8 cellular contexts compared by ENCODE assay signal in genomic region chr12:82359115-82359478, GRCh38. TPM values are rescaled to one million over a fixed set of nuclear protein-coding genes. Genes with fewer than 3 reads are reported as not detected.
A peak's percentile ranks its signal among the peaks of the same experiment; 100 is the strongest.
DNase-seq lines count a peak whose midpoint lies in the region; ATAC-seq lines count a peak whose summit lies in the region.

No MANE protein-coding gene starts in this region.

- H3K4me3 Mint-ChIP-seq in activated naive CD8-positive, alpha-beta T cell treated with anti-CD3 and anti-CD28 coated beads, Interleukin-2, amount 50 U/mL, for 24 hours, result peak overlapping the region; percentile 99

- peak overlapping the region; percentile 100 for H3K27ac Mint-ChIP-seq in activated naive CD8-positive, alpha-beta T cell treated with anti-CD3 and anti-CD28 coated beads, Interleukin-2, amount 50 U/mL, for 24 hours

- no peaks in the 10 kb centered on the region for H3K27me3 ChIP-seq in skeletal muscle satellite cell (ENCODE audit: control insufficient read depth, insufficient read depth, low read length)

- H3K9me3 Mint-ChIP-seq in activated naive CD8-positive, alpha-beta T cell treated with anti-CD3 and anti-CD28 coated beads, Interleukin-2, amount 50 U/mL, for 24 hours, result peaks cover 7% of the 10 kb centered on the region

- peak; percentile 27 for ATAC-seq in GM21723 (IDR thresholded peaks at IDR 0.05; ENCODE audit: unreplicated experiment)
- ATAC-seq in activated naive CD8-positive, alpha-beta T cell treated with anti-CD3 and anti-CD28 coated beads, Interleukin-2, amount 50 U/mL, for 24 hours, result no peak

- H3K27me3 Mint-ChIP-seq in activated naive CD8-positive, alpha-beta T cell treated with anti-CD3 and anti-CD28 coated beads, Interleukin-2, amount 50 U/mL, for 24 hours, result peaks cover 2% of the 10 kb centered on the region

- H3K4me1 Mint-ChIP-seq in activated naive CD8-positive, alpha-beta T cell treated with anti-CD3 and anti-CD28 coated beads, Interleukin-2, amount 50 U/mL, for 24 hours, result peaks cover 49% of the 10 kb centered on the region

- H3K4me3 ChIP-seq in iPS-11a (ENCODE audit: low read depth, low read length) (peak overlapping the region; percentile 42), skeletal muscle satellite cell (ENCODE audit: low read length) (peak overlapping the region; percentile 90)

- no peaks in the 10 kb centered on the region for H3K9me3 ChIP-seq in skeletal muscle satellite cell (replicated peaks; ENCODE audit: low read length)

- DNase-seq in GM03348 (ENCODE audit: low spot score), result peak; percentile 16
- DNase-seq in NCI-H146 treated with DMSO at 0.1 percent for 48 hours (lab: John Stamatoyannopoulos, UW; ENCODE audit: unreplicated experiment), result peak; percentile 27
- DNase-seq in activated naive CD8-positive, alpha-beta T cell treated with anti-CD3 and anti-CD28 coated beads, Interleukin-2, amount 50 U/mL, for 24 hours, result peak; percentile 13
- DNase-seq in CD1c-positive myeloid dendritic cell (ENCODE audit: extremely low spot score), result no peak
- DNase-seq in stimulated activated CD4-positive, alpha-beta T cell treated with anti-CD3 and anti-CD28 coated beads, Interleukin-1b, Interleukin-23, amount 100 ng/mL, for 48 hours, result no peak

- peak overlapping the region; percentile 81 for H3K4me2 ChIP-seq in skeletal muscle satellite cell (ENCODE audit: low read length)

- H3K36me3 ChIP-seq in skeletal muscle satellite cell (ENCODE audit: insufficient read depth, low read length), result peaks cover 16% of the 10 kb centered on the region

- H3K4me1 ChIP-seq in skeletal muscle satellite cell (ENCODE audit: control insufficient read depth, insufficient read depth, low read length), result peaks cover 13% of the 10 kb centered on the region

- H3K36me3 Mint-ChIP-seq in activated naive CD8-positive, alpha-beta T cell treated with anti-CD3 and anti-CD28 coated beads, Interleukin-2, amount 50 U/mL, for 24 hours (ENCODE audit: low read depth), result peaks cover 47% of the 10 kb centered on the region

- H3K9ac ChIP-seq in skeletal muscle satellite cell (ENCODE audit: low read depth, low read length), result peak overlapping the region; percentile 95

RNA-seq across cellular contexts. Expression of gene METTL25, which starts 0.8 kb away (rescaled TPM):
- total RNA-seq in skeletal muscle satellite cell (2012; rRNA removed), result 7.2 and 8.1 TPM in 2 replicates

RNA-seq across cellular contexts. Expression of gene CCDC59, which starts 0.9 kb away (rescaled TPM):
- total RNA-seq in skeletal muscle satellite cell (2012; rRNA removed), result 40.4 and 67.2 TPM in 2 replicates

Comparison
In these comparisons a context has a peak if more than half of its experiments do, and no peak if none do; other contexts are left out.
1. DNase-seq: peak in GM03348 (single experiment), NCI-H146 treated with DMSO at 0.1 percent for 48 hours (single experiment) and activated naive CD8-positive, alpha-beta T cell treated with anti-CD3 and anti-CD28 coated beads, Interleukin-2, amount 50 U/mL, for 24 hours (single experiment); none in CD1c-positive myeloid dendritic cell (single experiment) and stimulated activated CD4-positive, alpha-beta T cell treated with anti-CD3 and anti-CD28 coated beads, Interleukin-1b, Interleukin-23, amount 100 ng/mL, for 48 hours (single experiment).